12 cellular contexts compared by ENCODE assay signal in genomic region chr3:148211725-148212124, GRCh38.
DNase-seq lines count a peak whose midpoint lies in the region; ATAC-seq and FAIRE-seq lines count a peak whose summit lies in the region.
"Had no signal": no experiment of that assay in that cellular context is flagged by ENCODE, and none has a peak within 500 bp of the region (broad histone marks: within the 10 kb centered on the region; RNA-seq: fewer than 3 reads in every experiment).

No MANE protein-coding gene starts in this region.

- no peak for FAIRE-seq in frontal cortex (lab: Jason Lieb, UNC)

- DNase-seq in RPMI7951 (ENCODE audit: low read depth) (peak; percentile 32), lung microvascular endothelial cell (ENCODE audit: low read depth in 2 of 2) (peak; percentile 4 to 10), T-helper 2 cell (no peak), NCI-H2029 treated with DMSO at 0.1 percent for 48 hours (lab: John Stamatoyannopoulos, UW) (no peak), frontal cortex (ENCODE audit: low spot score in 2 of 2) (no peak)
- DNase-seq: activated naive CD4-positive, alpha-beta T cell treated with Interleukin-2 at 50 U/mL for 16 hours; left cardiac atrium; NCI-H774; retina had no signal

- ATAC-seq in GM18520 (IDR thresholded peaks at IDR 0.05; ENCODE audit: unreplicated experiment): peak; percentile 55
- ATAC-seq in HG02938 (IDR thresholded peaks at IDR 0.05; ENCODE audit: unreplicated experiment): peak; percentile 93
- ATAC-seq in GM18519 (IDR thresholded peaks at IDR 0.05; ENCODE audit: low FRiP score, unreplicated experiment): no peak

Comparison
In these comparisons a context has a peak if more than half of its experiments do, and no peak if none do; other contexts are left out.
1. DNase-seq: peak in RPMI7951 (single experiment) and lung microvascular endothelial cell (2 of 2); none in T-helper 2 cell (0 of 5), NCI-H2029 treated with DMSO at 0.1 percent for 48 hours (single experiment) and frontal cortex (0 of 2).